In the genomic region with DNA sequence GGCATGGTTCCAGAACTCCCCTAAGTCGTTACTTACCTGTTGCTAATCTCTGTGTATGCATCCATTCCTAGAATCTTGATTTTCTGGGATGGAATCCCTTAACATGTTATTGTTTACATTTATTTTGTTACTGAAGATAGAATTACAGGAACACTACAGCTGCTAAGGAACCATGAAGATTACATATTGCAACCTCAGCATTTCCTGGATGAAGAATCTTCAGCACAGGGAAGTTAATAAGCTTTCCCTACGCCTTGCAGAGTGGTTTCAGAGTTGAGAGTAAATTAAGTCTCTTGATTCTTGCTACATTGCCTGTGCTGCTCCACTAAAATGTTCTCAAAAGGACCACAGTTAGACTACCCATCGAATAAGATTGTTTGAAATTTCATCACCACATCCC, we compare ENCODE assay signal across 18 cellular contexts. TPM values are rescaled to one million over a fixed set of nuclear protein-coding genes. Genes with fewer than 3 reads are reported as not detected.
A peak's percentile ranks its signal among the peaks of the same experiment; 100 is the strongest.
DNase-seq lines count a peak whose midpoint lies in the region; ATAC-seq, FAIRE-seq and TF ChIP-seq lines count a peak whose summit lies in the region.
"Had no signal": no experiment of that assay in that cellular context is flagged by ENCODE, and none has a peak within 500 bp of the region (broad histone marks: within the 10 kb centered on the region; RNA-seq: fewer than 3 reads in every experiment).

No MANE protein-coding gene starts in this region.

- no peak overlapping the region for H3K4me3 Mint-ChIP-seq in CD4-positive, CD25-positive, alpha-beta regulatory T cell
- H3K4me3 Mint-ChIP-seq in activated CD4-positive, alpha-beta memory T cell treated with anti-CD3 and anti-CD28 coated beads for 36 hours = no peak overlapping the region
- no peak overlapping the region for H3K4me3 Mint-ChIP-seq in stimulated activated naive B cell treated with anti-CD40 and anti-IgM and Interleukin-4, amounts not matched to agents 10 μg/mL and 1 μg/mL and 100 μg/mL, for 72 hours
- H3K4me3 Mint-ChIP-seq: CD14-positive monocyte; CD8-positive, alpha-beta memory T cell had no signal

- H3K4me2 ChIP-seq in A549 = no peak overlapping the region

- no peak for TF ChIP-seq EP300 in A549 (IDR thresholded peaks at IDR 0.05)

- 3% methylated on average over 3 of the region's 3 CpGs for WGBS in A549 (ENCODE audit: missing lambda C conversion rate)
- WGBS in right lobe of liver (ENCODE audit: insufficient coverage, low coverage, low lambda C conversion rate, missing lambda C conversion rate) = 41% methylated on average over 3 of the region's 3 CpGs

- intact Hi-C loops in right lobe of liver (cut with DNase I) = no loop called here
- intact Hi-C loops in activated CD4-positive, alpha-beta memory T cell treated with anti-CD3 and anti-CD28 coated beads for 36 hours (cut with micrococcal nuclease) = no loop called here

- peaks cover 7% of the 10 kb centered on the region for H3K36me3 Mint-ChIP-seq in CD4-positive, CD25-positive, alpha-beta regulatory T cell
- no peaks in the 10 kb centered on the region for H3K36me3 Mint-ChIP-seq in activated CD4-positive, alpha-beta memory T cell treated with anti-CD3 and anti-CD28 coated beads for 36 hours
- peaks cover 0 to 4% of the 10 kb centered on the region in 2 donors for H3K36me3 Mint-ChIP-seq in stimulated activated naive B cell treated with anti-CD40 and anti-IgM and Interleukin-4, amounts not matched to agents 10 μg/mL and 1 μg/mL and 100 μg/mL, for 72 hours
- H3K36me3 Mint-ChIP-seq: CD14-positive monocyte had no signal

- DNase-seq in A549 (ENCODE audit: low read depth in 1 of 2, low spot score in 1 of 2) = no peak
- DNase-seq in CD4-positive, CD25-positive, alpha-beta regulatory T cell = no peak
- peak; percentile 3 for DNase-seq in NCI-H69 (lab: John Stamatoyannopoulos, UW)
- DNase-seq in right lobe of liver = no peak
- no peak for DNase-seq in activated CD4-positive, alpha-beta memory T cell treated with anti-CD3 and anti-CD28 coated beads for 36 hours
- no peak for DNase-seq in stimulated activated naive B cell treated with anti-CD40 and anti-IgM and Interleukin-4, amounts not matched to agents 10 μg/mL and 1 μg/mL and 100 μg/mL, for 72 hours
- DNase-seq: CD8-positive, alpha-beta memory T cell; EL; GM23248; H7 had no signal

- peaks cover 0 to 7% (median 0%) of the 10 kb centered on the region in 4 donors for H3K4me1 Mint-ChIP-seq in CD4-positive, CD25-positive, alpha-beta regulatory T cell
- no peaks in the 10 kb centered on the region for H3K4me1 Mint-ChIP-seq in activated CD4-positive, alpha-beta memory T cell treated with anti-CD3 and anti-CD28 coated beads for 36 hours (ENCODE audit: low read depth)
- H3K4me1 Mint-ChIP-seq in stimulated activated naive B cell treated with anti-CD40 and anti-IgM and Interleukin-4, amounts not matched to agents 10 μg/mL and 1 μg/mL and 100 μg/mL, for 72 hours = no peaks in the 10 kb centered on the region

- H3K27ac ChIP-seq in A549 (no peak overlapping the region), right lobe of liver (no peak overlapping the region)
- no peak overlapping the region for H3K27ac ChIP-seq in CD4-positive, CD25-positive, alpha-beta regulatory T cell (ENCODE audit: insufficient read depth, low read length, poor library complexity, severe bottlenecking)
- H3K27ac ChIP-seq: GM23248 had no signal

- no peaks in the 10 kb centered on the region for H3K36me3 ChIP-seq in CD4-positive, CD25-positive, alpha-beta regulatory T cell (ENCODE audit: control insufficient read depth, insufficient read depth, low read length)
- H3K36me3 ChIP-seq in right lobe of liver = no peaks in the 10 kb centered on the region

- peaks cover 0 to 18% (median 3%) of the 10 kb centered on the region in 7 donors for H3K9me3 Mint-ChIP-seq in CD4-positive, CD25-positive, alpha-beta regulatory T cell
- peaks cover 8% of the 10 kb centered on the region for H3K9me3 Mint-ChIP-seq in activated CD4-positive, alpha-beta memory T cell treated with anti-CD3 and anti-CD28 coated beads for 36 hours
- peaks cover 4 to 8% of the 10 kb centered on the region in 2 donors for H3K9me3 Mint-ChIP-seq in stimulated activated naive B cell treated with anti-CD40 and anti-IgM and Interleukin-4, amounts not matched to agents 10 μg/mL and 1 μg/mL and 100 μg/mL, for 72 hours

- no peaks in the 10 kb centered on the region for H3K9me3 ChIP-seq in A549
- no peaks in the 10 kb centered on the region for H3K9me3 ChIP-seq in CD4-positive, CD25-positive, alpha-beta regulatory T cell (ENCODE audit: control insufficient read depth in 2 of 2, low read length in 2 of 2)
- no peaks in the 10 kb centered on the region for H3K9me3 ChIP-seq in right lobe of liver
- H3K9me3 ChIP-seq: Caco-2 had no signal

- no peaks in the 10 kb centered on the region for H3K27me3 ChIP-seq in CD4-positive, CD25-positive, alpha-beta regulatory T cell (ENCODE audit: control insufficient read depth, insufficient read depth, low read length)
- no peaks in the 10 kb centered on the region for H3K27me3 ChIP-seq in right lobe of liver

- TF ChIP-seq CTCF in A549 (IDR thresholded peaks at IDR 0.05) (no peak), right lobe of liver (IDR thresholded peaks at IDR 0.05) (no peak)

- H3K4me1 ChIP-seq in A549 (no peaks in the 10 kb centered on the region), right lobe of liver (peaks cover 0 to under 1% (median 0%) of the 10 kb centered on the region in 4 donors)
- H3K4me1 ChIP-seq in CD4-positive, CD25-positive, alpha-beta regulatory T cell (ENCODE audit: control insufficient read depth, insufficient read depth, low read length, poor library complexity, severe bottlenecking) = no peaks in the 10 kb centered on the region
- H3K4me1 ChIP-seq: Caco-2 had no signal

- CTCF ChIA-PET in A549 (lab: Yijun Ruan, JAX) = interaction anchor here (1.6 kb wide), 1 partner anchor 9 kb away, joined by 6 read pairs; no protein-coding TSS in a partner anchor
- CTCF ChIA-PET in activated CD4-positive, alpha-beta memory T cell treated with anti-CD3 and anti-CD28 coated beads for 36 hours (lab: Charles Lee) = no interaction called here

- peak overlapping the region in 2 of 3 donors; percentile 4 to 39 for H3K27ac Mint-ChIP-seq in CD4-positive, CD25-positive, alpha-beta regulatory T cell
- H3K27ac Mint-ChIP-seq in activated CD4-positive, alpha-beta memory T cell treated with anti-CD3 and anti-CD28 coated beads for 36 hours = no peak overlapping the region
- H3K27ac Mint-ChIP-seq in stimulated activated naive B cell treated with anti-CD40 and anti-IgM and Interleukin-4, amounts not matched to agents 10 μg/mL and 1 μg/mL and 100 μg/mL, for 72 hours = no peak overlapping the region

- ATAC-seq in A549 (no peak), right lobe of liver (peak in 3 of 4 donors; percentile 34 to 58 (median 45)), esophagus mucosa (no peak)
- ATAC-seq in CD4-positive, CD25-positive, alpha-beta regulatory T cell (ENCODE audit: low read depth in 2 of 2) = no peak
- no peak for ATAC-seq in stimulated activated naive B cell treated with anti-CD40 and anti-IgM and Interleukin-4, amounts not matched to agents 10 μg/mL and 1 μg/mL and 100 μg/mL, for 72 hours (replicated peaks)

- H3K4me3 ChIP-seq in A549 (no peak overlapping the region), right lobe of liver (no peak overlapping the region)
- H3K4me3 ChIP-seq in CD4-positive, CD25-positive, alpha-beta regulatory T cell (ENCODE audit: low read depth, low read length) = no peak overlapping the region
- H3K4me3 ChIP-seq: GM23248 had no signal

- TF ChIP-seq POLR2A in A549 (IDR thresholded peaks at IDR 0.05; ENCODE audit: low read length) (no peak), right lobe of liver (IDR thresholded peaks at IDR 0.05) (no peak)

- POLR2A ChIA-PET in A549 (lab: Yijun Ruan, JAX) = no interaction called here
- POLR2A ChIA-PET in activated CD4-positive, alpha-beta memory T cell treated with anti-CD3 and anti-CD28 coated beads for 36 hours (lab: Charles Lee) = no interaction called here

- H3K27me3 Mint-ChIP-seq in CD4-positive, CD25-positive, alpha-beta regulatory T cell = no peaks in the 10 kb centered on the region
- H3K27me3 Mint-ChIP-seq in activated CD4-positive, alpha-beta memory T cell treated with anti-CD3 and anti-CD28 coated beads for 36 hours = no peaks in the 10 kb centered on the region
- no peaks in the 10 kb centered on the region for H3K27me3 Mint-ChIP-seq in stimulated activated naive B cell treated with anti-CD40 and anti-IgM and Interleukin-4, amounts not matched to agents 10 μg/mL and 1 μg/mL and 100 μg/mL, for 72 hours
- H3K27me3 Mint-ChIP-seq: CD8-positive, alpha-beta memory T cell had no signal

- no peak for TF ChIP-seq RAD21 in A549 (conservative IDR thresholded peaks at IDR 0.05 in 1 of 2, IDR thresholded peaks at IDR 0.05 in 1 of 2)

- no peak for FAIRE-seq in A549 (lab: Jason Lieb, UNC)
- FAIRE-seq: A204.1, G401.6, GM12891 had no signal

TF ChIP-seq in A549, 52 proteins besides CTCF, POLR2A, EP300 and RAD21:
- TF ChIP-seq MAFK (IDR thresholded peaks at IDR 0.05; ENCODE audit: partially characterized antibody) (peak; percentile 81), TP53 (CRISPR knock-in tag; IDR thresholded peaks at IDR 0.05) (no peak)

RNA-seq across cellular contexts. Expression of a gene that starts 31.4 kb away (rescaled TPM):
- polyA plus RNA-seq in A549 (2011; rRNA removed) (0.04 TPM in 1 of 2 replicates, not detected in the other), A549 (2017; fragmentation: RNase III; extraction: RNeasy Plus Mini Kit Qiagen cat#74134 plus additional on column Dnase treatment) (not detected in 3 replicates)
- not detected in 2 replicates for polyA plus RNA-seq in A549 (2012; cell fraction: cytosol; rRNA removed)
- polyA plus RNA-seq in A549 (2012; cell fraction: nucleus; rRNA removed) = not detected in 2 replicates
- not detected in 2 replicates for polyA minus RNA-seq in A549 (2011; rRNA and poly(A)+ RNA removed)
- 0.47 TPM for total RNA-seq in CD4-positive, CD25-positive, alpha-beta regulatory T cell
- under 1 TPM in 3 of 4 donors, not detected in 1; 0.15 to 0.38 (median 0.30) TPM for polyA plus RNA-seq in CD4-positive, CD25-positive, alpha-beta regulatory T cell
- total RNA-seq in right lobe of liver (under 1 TPM in 3 of 6 experiments, not detected in 3; 0.06 to 0.15 (median 0.07) TPM), esophagus mucosa (430 TPM)
- total RNA-seq in activated CD4-positive, alpha-beta memory T cell treated with anti-CD3 and anti-CD28 coated beads for 36 hours = under 1 TPM; 0.73 to 0.81 TPM
- total RNA-seq: Caco-2, GM23248, H7, HT-29 had no signal
- polyA plus RNA-seq: BJ, CD14-positive monocyte, GM23248 had no signal

RNA-seq across cellular contexts. Expression of a gene that starts 59.8 kb away (rescaled TPM):
- 0.04 and 0.07 TPM in 2 replicates for polyA plus RNA-seq in A549 (2011; rRNA removed)
- not detected in 2 replicates for polyA plus RNA-seq in A549 (2012; cell fraction: cytosol; rRNA removed)
- not detected in 2 replicates for polyA plus RNA-seq in A549 (2012; cell fraction: nucleus; rRNA removed)
- not detected in 3 replicates for polyA plus RNA-seq in A549 (2017; fragmentation: RNase III; extraction: RNeasy Plus Mini Kit Qiagen cat#74134 plus additional on column Dnase treatment)
- polyA minus RNA-seq in A549 (2011; rRNA and poly(A)+ RNA removed) = not detected in 2 replicates
- 425 TPM for total RNA-seq in CD4-positive, CD25-positive, alpha-beta regulatory T cell
- polyA plus RNA-seq in CD4-positive, CD25-positive, alpha-beta regulatory T cell = 100 to 1,000 TPM; 201 to 381 (median 293) TPM
- total RNA-seq in right lobe of liver = 1 to 10 TPM in 5 of 6 experiments, under 1 TPM in 1; 0.44 to 5.0 (median 1.5) TPM
- 10 to 100 TPM; 95.1 to 95.7 TPM for total RNA-seq in activated CD4-positive, alpha-beta memory T cell treated with anti-CD3 and anti-CD28 coated beads for 36 hours
- 1.2 TPM for total RNA-seq in esophagus mucosa
- total RNA-seq: Caco-2, H7, HT-29 had no signal
- polyA plus RNA-seq: BJ had no signal

Comparison
In these comparisons a context has a peak if more than half of its experiments do, and no peak if none do; other contexts are left out.
1. ATAC-seq: peak in right lobe of liver (3 of 4); none in A549 (0 of 2), CD4-positive, CD25-positive, alpha-beta regulatory T cell (0 of 2), esophagus mucosa (single experiment) and stimulated activated naive B cell treated with anti-CD40 and anti-IgM and Interleukin-4, amounts not matched to agents 10 μg/mL and 1 μg/mL and 100 μg/mL, for 72 hours (0 of 2).
2. H3K27ac Mint-ChIP-seq: peak in CD4-positive, CD25-positive, alpha-beta regulatory T cell (2 of 3); none in activated CD4-positive, alpha-beta memory T cell treated with anti-CD3 and anti-CD28 coated beads for 36 hours (single experiment) and stimulated activated naive B cell treated with anti-CD40 and anti-IgM and Interleukin-4, amounts not matched to agents 10 μg/mL and 1 μg/mL and 100 μg/mL, for 72 hours (single experiment).
3. RNA of a gene that starts 31.4 kb away (total RNA-seq): 430 TPM in esophagus mucosa (single experiment); 0.73 to 0.81 TPM in activated CD4-positive, alpha-beta memory T cell treated with anti-CD3 and anti-CD28 coated beads for 36 hours, 0.47 TPM in CD4-positive, CD25-positive, alpha-beta regulatory T cell (single experiment) and 0.06 to 0.15 TPM in right lobe of liver; every median in the first group is over 100 times any median in the second.
4. RNA of a gene that starts 59.8 kb away (total RNA-seq): 425 TPM in CD4-positive, CD25-positive, alpha-beta regulatory T cell (single experiment) and 95.1 to 95.7 TPM in activated CD4-positive, alpha-beta memory T cell treated with anti-CD3 and anti-CD28 coated beads for 36 hours; 0.44 to 5.0 TPM in right lobe of liver and 1.2 TPM in esophagus mucosa (single experiment); every median in the first group is over 10 times any median in the second.